In the genomic region with DNA sequence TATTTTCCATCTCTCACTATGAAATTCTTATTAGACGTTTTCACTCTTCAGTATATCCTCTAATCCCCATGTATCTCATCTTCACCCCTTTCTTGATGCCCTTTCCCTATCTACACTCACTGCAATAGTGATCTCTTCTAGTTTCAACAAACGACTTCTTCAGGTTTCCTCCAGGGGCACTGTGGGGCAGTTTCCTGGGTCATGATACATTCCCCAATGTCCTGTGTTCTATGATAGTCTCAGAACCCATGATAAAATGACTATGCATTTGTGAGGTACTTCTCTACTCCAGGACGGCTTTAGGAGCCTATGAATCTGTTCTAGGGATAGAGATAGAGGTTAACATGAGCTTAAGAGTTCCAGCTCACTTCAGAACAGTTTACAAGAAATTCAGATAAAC, we compare ENCODE assay signal across 9 cellular contexts.
DNase-seq lines count a peak whose midpoint lies in the region; ATAC-seq, FAIRE-seq and TF ChIP-seq lines count a peak whose summit lies in the region.
"Had no signal": no experiment of that assay in that cellular context is flagged by ENCODE, and none has a peak within 500 bp of the region (broad histone marks: within the 10 kb centered on the region; RNA-seq: fewer than 3 reads in every experiment).

No MANE protein-coding gene starts in this region.

- no peak overlapping the region for H2AFZ ChIP-seq in keratinocyte (ENCODE audit: control insufficient read depth, low read length)

- H3K4me3 ChIP-seq in keratinocyte (ENCODE audit: control insufficient read depth in 2 of 3, extremely low read depth in 1 of 3, insufficient read depth in 2 of 3, low read depth in 1 of 3, low read length in 3 of 3), result no peak overlapping the region
- H3K4me3 ChIP-seq: SK-N-MC had no signal

- H3K4me1 ChIP-seq in keratinocyte (ENCODE audit: control insufficient read depth, extremely low read depth, insufficient read depth, low read length), result peaks cover 7% of the 10 kb centered on the region

- H3K4me2 ChIP-seq in keratinocyte (ENCODE audit: control insufficient read depth, extremely low read depth, insufficient read depth, low read depth, low read length), result no peak overlapping the region

- DNase-seq in EL (peak; percentile 45), SKM-1 (lab: John Stamatoyannopoulos, UW; ENCODE audit: unreplicated experiment) (peak; percentile 31), keratinocyte (ENCODE audit: low read depth, low spot score) (no peak), T1000 (lab: John Stamatoyannopoulos, UW) (no peak), NCI-H128 (lab: John Stamatoyannopoulos, UW; ENCODE audit: unreplicated experiment) (no peak), DMS114 treated with DMSO at 0.1 percent for 48 hours (lab: John Stamatoyannopoulos, UW; ENCODE audit: unreplicated experiment) (no peak), NCI-H2196 treated with DMSO at 0.1 percent for 48 hours (lab: John Stamatoyannopoulos, UW; ENCODE audit: unreplicated experiment) (no peak)

- H3K79me2 ChIP-seq in keratinocyte (ENCODE audit: control insufficient read depth, insufficient read depth, low read length), result no peaks in the 10 kb centered on the region

- H4K20me1 ChIP-seq in keratinocyte (ENCODE audit: control insufficient read depth, extremely low read depth, insufficient read depth, low read length), result no peaks in the 10 kb centered on the region

- peak; percentile 46 to 62 (median 56) for TF ChIP-seq CTCF in keratinocyte (optimal IDR thresholded peaks at IDR 0.05 in 1 of 3, IDR thresholded peaks at IDR 0.05 in 1 of 3, conservative IDR thresholded peaks at IDR 0.05 in 1 of 3; ENCODE audit: extremely low read depth in 1 of 3, insufficient read depth in 2 of 3, low read length in 3 of 3)

- H3K27ac ChIP-seq in keratinocyte (ENCODE audit: control insufficient read depth, insufficient read depth, low read length), result no peak overlapping the region
- H3K27ac ChIP-seq: SK-N-MC had no signal

- peak; percentile 47 for ATAC-seq in HG03432 (IDR thresholded peaks at IDR 0.05; ENCODE audit: unreplicated experiment)

- FAIRE-seq in keratinocyte (lab: Jason Lieb, UNC), result peak; percentile 62

- no peaks in the 10 kb centered on the region for H3K9me1 ChIP-seq in keratinocyte (ENCODE audit: control insufficient read depth, extremely low read depth, insufficient read depth, low read length)

- H3K27me3 ChIP-seq in keratinocyte (ENCODE audit: control insufficient read depth, extremely low read depth, insufficient read depth, low read length), result no peaks in the 10 kb centered on the region

- dilution Hi-C loops in keratinocyte (cut with MboI; ENCODE audit: extremely low pct_ligation_motif_present, low sequenced_read_pairs), result no loop called here

- no peak overlapping the region for H3K9ac ChIP-seq in keratinocyte (ENCODE audit: control insufficient read depth, extremely low read depth, insufficient read depth, low read length)

- no peaks in the 10 kb centered on the region for H3K9me3 ChIP-seq in keratinocyte (ENCODE audit: control insufficient read depth, low read depth, low read length)

- H3K36me3 ChIP-seq in keratinocyte (ENCODE audit: control insufficient read depth in 2 of 2, extremely low read depth in 1 of 2, insufficient read depth in 2 of 2, low read length in 2 of 2), result no peaks in the 10 kb centered on the region

Comparison
In these comparisons a context has a peak if more than half of its experiments do, and no peak if none do; other contexts are left out.
1. DNase-seq: peak in EL (single experiment) and SKM-1 (single experiment); none in keratinocyte (single experiment), T1000 (single experiment), NCI-H128 (single experiment), DMS114 treated with DMSO at 0.1 percent for 48 hours (single experiment) and NCI-H2196 treated with DMSO at 0.1 percent for 48 hours (single experiment).